ENCODE assay signal across 8 cellular contexts in the genomic region with DNA sequence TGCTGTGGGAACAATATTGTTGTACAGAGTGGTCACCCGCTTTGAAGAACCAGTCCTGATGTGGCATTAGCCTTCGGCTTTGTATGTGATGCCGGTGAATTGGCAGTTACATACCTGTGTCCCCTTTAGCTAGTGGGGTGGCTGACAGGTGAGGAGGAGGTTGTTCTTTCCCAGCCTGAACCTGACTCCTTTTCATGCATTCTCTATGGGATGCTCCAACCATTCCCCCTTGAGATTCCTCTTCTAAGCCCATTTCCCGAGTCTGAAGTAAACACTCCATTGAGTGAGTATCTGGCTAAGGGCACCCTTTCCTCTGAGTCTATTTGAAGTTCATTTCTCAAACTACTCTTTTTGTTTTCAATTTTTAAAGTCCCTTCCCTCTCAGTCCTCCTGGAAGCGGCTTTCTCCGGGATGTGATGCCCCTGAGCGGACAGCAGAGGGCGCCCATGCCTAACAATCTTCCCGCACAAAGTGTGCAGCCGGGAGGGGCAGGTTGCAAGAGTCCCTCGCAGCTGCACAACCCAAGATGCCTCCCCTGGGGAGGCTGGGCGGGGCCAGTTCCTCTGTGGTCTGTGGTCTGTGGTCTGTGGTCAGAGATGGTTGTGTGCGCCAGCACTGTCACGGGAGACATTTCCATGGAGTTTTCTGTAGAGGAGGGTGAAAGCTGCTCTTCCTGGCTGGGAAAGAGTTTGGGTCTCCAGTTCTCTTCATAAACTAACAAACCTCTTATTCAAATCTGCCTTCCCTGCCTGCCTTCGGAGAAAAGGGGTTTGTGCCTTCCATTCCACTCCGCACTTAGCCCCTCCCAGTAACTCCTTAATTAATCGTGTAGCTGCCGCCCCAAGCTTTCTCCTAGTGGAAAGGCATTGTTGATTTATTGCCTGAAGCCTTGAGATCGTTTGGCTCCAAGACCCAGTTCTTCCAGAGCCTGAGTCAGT. TPM values are rescaled to one million over a fixed set of nuclear protein-coding genes. Genes with fewer than 3 reads are reported as not detected.
A peak's percentile ranks its signal among the peaks of the same experiment; 100 is the strongest.
DNase-seq lines count a peak whose midpoint lies in the region; ATAC-seq and TF ChIP-seq lines count a peak whose summit lies in the region.

No MANE protein-coding gene starts in this region.

- peak overlapping the region; percentile 21 to 79 (median 68) for H3K27ac Mint-ChIP-seq in CD4-positive, CD25-positive, alpha-beta regulatory T cell

- H3K4me1 ChIP-seq in CD4-positive, CD25-positive, alpha-beta regulatory T cell (ENCODE audit: control insufficient read depth, insufficient read depth, low read length, poor library complexity, severe bottlenecking) = peaks cover 15% of the 10 kb centered on the region
- peaks cover 0 to 2% of the 10 kb centered on the region in 2 donors for H3K4me1 ChIP-seq in lung (ENCODE audit: control insufficient read depth in 2 of 2, insufficient read depth in 2 of 2, low read length in 2 of 2)

- H3K4me1 Mint-ChIP-seq in CD4-positive, CD25-positive, alpha-beta regulatory T cell = peaks cover 11 to 20% (median 12%) of the 10 kb centered on the region in 4 donors

- H3K27me3 ChIP-seq in CD4-positive, CD25-positive, alpha-beta regulatory T cell (ENCODE audit: control insufficient read depth, insufficient read depth, low read length) = peaks cover 53% of the 10 kb centered on the region
- H3K27me3 ChIP-seq in lung (ENCODE audit: control insufficient read depth, insufficient read depth) = no peaks in the 10 kb centered on the region

- H3K4me3 ChIP-seq in CD4-positive, CD25-positive, alpha-beta regulatory T cell (ENCODE audit: low read depth, low read length) = peak overlapping the region; percentile 63
- H3K4me3 ChIP-seq in lung = peak overlapping the region; percentile 4

- H3K27me3 Mint-ChIP-seq in CD4-positive, CD25-positive, alpha-beta regulatory T cell = peaks cover 71% of the 10 kb centered on the region

- peak; percentile 84 to 92 (median 87) for DNase-seq in CD4-positive, CD25-positive, alpha-beta regulatory T cell
- peak; percentile 93 to 99 for DNase-seq in NCI-H526 (lab: John Stamatoyannopoulos, UW)
- peak; percentile 89 for DNase-seq in activated CD4-positive, alpha-beta T cell treated with anti-CD3 and anti-CD28 coated beads, Interleukin-2, amount 50 U/mL, for 1 hour
- DNase-seq in dermis blood vessel endothelial cell = peak; percentile 82
- peak; percentile 83 for DNase-seq in lung (ENCODE audit: low spot score)
- peak; percentile 82 for DNase-seq in stimulated activated CD8-positive, alpha-beta memory T cell treated with anti-CD3 and anti-CD28 coated beads, Interleukin-12 subunit alpha, Interleukin-12 subunit beta, amount 100 ng/mL, for 1 hour (ENCODE audit: low read depth)

- H3K36me3 ChIP-seq in CD4-positive, CD25-positive, alpha-beta regulatory T cell (ENCODE audit: control insufficient read depth, insufficient read depth, low read length) = no peaks in the 10 kb centered on the region
- no peaks in the 10 kb centered on the region for H3K36me3 ChIP-seq in lung (ENCODE audit: control insufficient read depth in 2 of 2, insufficient read depth in 2 of 2, low read length in 2 of 2)

- WGBS in lung, 2 donors = 16% methylated on average over 19 of the region's 19 CpGs

- H3K9me3 ChIP-seq in CD4-positive, CD25-positive, alpha-beta regulatory T cell (ENCODE audit: control insufficient read depth in 2 of 2, low read length in 2 of 2) = no peaks in the 10 kb centered on the region
- no peaks in the 10 kb centered on the region for H3K9me3 ChIP-seq in lung (ENCODE audit: control insufficient read depth in 2 of 2, insufficient read depth in 1 of 2, low read length in 1 of 2)

- no peak overlapping the region for H3K27ac ChIP-seq in CD4-positive, CD25-positive, alpha-beta regulatory T cell (ENCODE audit: insufficient read depth, low read length, poor library complexity, severe bottlenecking)
- H3K27ac ChIP-seq in lung (ENCODE audit: low read depth in 1 of 2, low read length in 1 of 2) = no peak overlapping the region

- TF ChIP-seq CTCF in lung (IDR thresholded peaks at IDR 0.05; ENCODE audit: control extremely low read depth, extremely low read depth) = peak; percentile 92

- H3K36me3 Mint-ChIP-seq in CD4-positive, CD25-positive, alpha-beta regulatory T cell = no peaks in the 10 kb centered on the region

- H3K4me3 Mint-ChIP-seq in CD4-positive, CD25-positive, alpha-beta regulatory T cell = peak overlapping the region; percentile 18 to 84 (median 46)

- peaks cover 0 to 2% (median 0%) of the 10 kb centered on the region in 7 donors for H3K9me3 Mint-ChIP-seq in CD4-positive, CD25-positive, alpha-beta regulatory T cell

- peak; percentile 95 to 97 for ATAC-seq in CD4-positive, CD25-positive, alpha-beta regulatory T cell (ENCODE audit: low read depth in 2 of 2)
- ATAC-seq in GM19372 (IDR thresholded peaks at IDR 0.05; ENCODE audit: low read depth, unreplicated experiment) = peak; percentile 99
- peak; percentile 97 for ATAC-seq in HG03460 (IDR thresholded peaks at IDR 0.05; ENCODE audit: unreplicated experiment)
- ATAC-seq in lung (ENCODE audit: insufficient read depth, low FRiP score) = peak; percentile 88

RNA-seq across cellular contexts. Expression of a gene that starts 36.4 kb away (rescaled TPM):
- not detected for total RNA-seq in CD4-positive, CD25-positive, alpha-beta regulatory T cell
- polyA plus RNA-seq in CD4-positive, CD25-positive, alpha-beta regulatory T cell = not detected
- total RNA-seq in dermis blood vessel endothelial cell (not detected in 2 replicates), lung (not detected)
- polyA plus RNA-seq in lung = under 1 TPM in 1 of 2 donors, not detected in 1; 0.03 TPM

RNA-seq across cellular contexts. Expression of a gene that starts 52.0 kb away (rescaled TPM):
- total RNA-seq in CD4-positive, CD25-positive, alpha-beta regulatory T cell = not detected
- under 1 TPM in 1 of 4 donors, not detected in 3; 0.08 TPM for polyA plus RNA-seq in CD4-positive, CD25-positive, alpha-beta regulatory T cell
- total RNA-seq in dermis blood vessel endothelial cell (not detected in 2 replicates), lung (1 to 10 TPM; 1.6 to 3.0 TPM)
- 1 to 10 TPM in 1 of 2 donors, under 1 TPM in 1; 0.55 to 1.8 TPM for polyA plus RNA-seq in lung
